Comparison of ENCODE assay signal across 9 cellular contexts in the genomic region with DNA sequence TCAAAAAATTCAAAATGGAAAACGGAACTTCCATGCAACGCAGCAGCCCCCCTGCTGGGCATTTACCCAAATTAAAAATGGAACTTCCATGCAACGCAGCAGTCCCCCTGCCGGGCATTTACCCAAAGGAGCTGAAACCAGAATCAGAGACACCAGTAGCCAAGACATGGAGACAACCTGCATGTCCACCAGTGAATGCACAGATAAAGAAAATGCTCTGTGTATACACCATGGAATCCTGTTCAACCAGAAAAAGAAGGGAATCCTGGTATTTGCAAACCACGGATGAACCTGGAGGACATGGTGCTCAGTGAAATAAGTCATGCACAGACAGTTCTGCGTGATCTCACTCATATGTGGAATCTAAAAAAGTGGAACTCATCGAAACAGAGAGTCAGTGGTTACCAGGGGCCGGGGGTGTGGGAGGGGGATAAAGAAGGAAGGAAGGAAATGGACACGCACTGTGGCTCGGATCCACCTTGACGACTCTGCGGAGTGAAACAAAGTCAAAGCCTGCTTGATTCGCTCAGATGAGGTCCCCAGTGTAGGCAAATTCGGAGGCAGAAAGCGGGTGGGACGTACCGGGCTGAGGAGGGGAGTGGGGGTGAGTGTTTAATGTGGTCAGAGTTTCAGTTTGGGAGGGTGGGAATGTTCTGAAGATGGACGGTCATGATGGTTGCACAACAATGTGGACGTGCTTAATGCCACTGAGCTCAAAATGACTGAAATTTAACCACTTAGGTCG. TPM values are rescaled to one million over a fixed set of nuclear protein-coding genes. Genes with fewer than 3 reads are reported as not detected.
DNase-seq lines count a peak whose midpoint lies in the region; ATAC-seq, FAIRE-seq and TF ChIP-seq lines count a peak whose summit lies in the region.
"Had no signal": no experiment of that assay in that cellular context is flagged by ENCODE, and none has a peak within 500 bp of the region (broad histone marks: within the 10 kb centered on the region; RNA-seq: fewer than 3 reads in every experiment).

No MANE protein-coding gene starts in this region.

- H2AK5ac ChIP-seq in IMR-90 (ENCODE audit: low read depth, low read length), result peak overlapping the region; percentile 81

- ATAC-seq in GM18502 (IDR thresholded peaks at IDR 0.05; ENCODE audit: poor library complexity, unreplicated experiment), result peak; percentile 68
- ATAC-seq in GM21529 (IDR thresholded peaks at IDR 0.05; ENCODE audit: unreplicated experiment), result peak; percentile 54
- ATAC-seq in IMR-90 (ENCODE audit: low read depth), result no peak
- ATAC-seq in foreskin keratinocyte, result peak; percentile 18

- H2BK15ac ChIP-seq in IMR-90 (ENCODE audit: low read depth, low read length), result peak overlapping the region; percentile 95; the same call in 1 of the 3 replicates

- in situ Hi-C loops in IMR-90 (cut with MboI; ENCODE audit: low sequenced_read_pairs), result no loop called here

- H3K9me3 ChIP-seq in IMR-90 (ENCODE audit: control insufficient read depth, insufficient read depth, low read length), result no peaks in the 10 kb centered on the region

- no peak overlapping the region for H3K4me2 ChIP-seq in IMR-90 (ENCODE audit: low read depth, low read length)

- no peaks in the 10 kb centered on the region; the same call in 1 of the 2 replicates for H4K20me1 ChIP-seq in IMR-90 (ENCODE audit: insufficient read depth, low read length)

- H4K91ac ChIP-seq in IMR-90 (ENCODE audit: insufficient read depth, low read depth, low read length), result peak overlapping the region; percentile 46

- H2BK5ac ChIP-seq in IMR-90 (ENCODE audit: low read depth, low read length, poor library complexity, severe bottlenecking), result peak overlapping the region; percentile 5

- H2BK120ac ChIP-seq in IMR-90 (ENCODE audit: low read depth, low read length), result peak overlapping the region; percentile 50

- peak overlapping the region; percentile 28; the same call in 1 of the 2 replicates for H3K27ac ChIP-seq in IMR-90 (ENCODE audit: insufficient read depth, low read length)
- H3K27ac ChIP-seq in foreskin keratinocyte, result no peak overlapping the region

- dilution Hi-C loops in IMR-90 (cut with HindIII; ENCODE audit: low sequenced_read_pairs, unreplicated experiment), result no loop called here

- WGBS in IMR-90 (ENCODE audit: extremely low coverage in 2 of 2, insufficient read length in 1 of 2), 2 experiments, result 81% methylated on average over 8 of the region's 20 CpGs; no CpG with 5 or more reads in 1 of the 2 experiments

- peaks cover 26% of the 10 kb centered on the region for H3K36me3 ChIP-seq in IMR-90 (ENCODE audit: control insufficient read depth, insufficient read depth, low read length)

- no peak overlapping the region for H2AK9ac ChIP-seq in IMR-90 (replicated peaks; ENCODE audit: low read depth, low read length, poor library complexity)

- intact Hi-C loops in IMR-90 (cut with micrococcal nuclease), result no loop called here

- peak overlapping the region; percentile 57 to 63; a peak in 3 of 4 replicates for H4K8ac ChIP-seq in IMR-90 (ENCODE audit: low read depth in 2 of 2, low read length in 2 of 2)

- H3K9me1 ChIP-seq in IMR-90 (ENCODE audit: insufficient read depth, low read length), result peaks cover 35% of the 10 kb centered on the region

- DNase-seq in IMR-90 (peak; percentile 55), foreskin keratinocyte (no peak), urothelium cell line (ENCODE audit: low spot score) (no peak), NCI-H1436 (lab: John Stamatoyannopoulos, UW) (no peak), NCI-H128 (lab: John Stamatoyannopoulos, UW; ENCODE audit: unreplicated experiment) (no peak), COLO668 (lab: John Stamatoyannopoulos, UW; ENCODE audit: unreplicated experiment) (no peak)

- no peak overlapping the region; the same call in 1 of the 2 replicates for H4K5ac ChIP-seq in IMR-90 (ENCODE audit: low read depth, low read length)

- peak overlapping the region; percentile 66 for H3K4ac ChIP-seq in IMR-90 (ENCODE audit: low read depth, low read length)

- H3K18ac ChIP-seq in IMR-90 (ENCODE audit: low read depth, low read length), result peak overlapping the region; percentile 27

- BruUV-seq in IMR-90 (replicated peaks; lab: Mats Ljungman, UMichigan), result no TSS peak

- CTCF ChIA-PET in IMR-90 (lab: Yijun Ruan, JAX), result no interaction called here

- peak overlapping the region; percentile 60 for H3K14ac ChIP-seq in IMR-90 (replicated peaks; ENCODE audit: low read depth, low read length)

- H3K4me1 ChIP-seq in IMR-90 (ENCODE audit: control insufficient read depth, insufficient read depth, low read length) (peaks cover 38% of the 10 kb centered on the region), foreskin keratinocyte (no peaks in the 10 kb centered on the region)

- no peak overlapping the region for H3K56ac ChIP-seq in IMR-90 (ENCODE audit: extremely low read depth, insufficient read depth, low read length)

- no peak overlapping the region for H3K4me3 ChIP-seq in IMR-90 (ENCODE audit: insufficient read depth, low read depth, low read length)

- H3K79me1 ChIP-seq in IMR-90 (ENCODE audit: low read depth in 1 of 2, low read length in 2 of 2), result peaks cover 49 to 74% of the 10 kb centered on the region in 2 experiments

- no peak overlapping the region for H3K23ac ChIP-seq in IMR-90 (ENCODE audit: low read depth, low read length)

- POLR2A ChIA-PET in IMR-90 (lab: Charles Lee; ENCODE audit: unreplicated experiment), result no interaction called here

- H3K9ac ChIP-seq in IMR-90 (ENCODE audit: low read depth, low read length), result no peak overlapping the region

- H2BK20ac ChIP-seq in IMR-90 (ENCODE audit: low read depth, low read length), result peak overlapping the region; percentile 69; the same call in 1 of the 2 replicates

- no peak for FAIRE-seq in urothelium cell line (lab: Jason Lieb, UNC)
- FAIRE-seq: keratinocyte had no signal

- H3K27me3 ChIP-seq in IMR-90 (ENCODE audit: control insufficient read depth, insufficient read depth, low read length) (no peaks in the 10 kb centered on the region), foreskin keratinocyte (peaks cover 21% of the 10 kb centered on the region)

- TF ChIP-seq CTCF in IMR-90 (conservative IDR thresholded peaks at IDR 0.05; ENCODE audit: low read depth, low read length) (no peak), foreskin keratinocyte (conservative IDR thresholded peaks at IDR 0.05) (no peak)

- no peak overlapping the region for H2AFZ ChIP-seq in IMR-90 (replicated peaks; ENCODE audit: low read length, poor library complexity)

- no peak for TF ChIP-seq RAD21 in IMR-90 (IDR thresholded peaks at IDR 0.05; ENCODE audit: low read length)

- TF ChIP-seq POLR2A in IMR-90 (IDR thresholded peaks at IDR 0.05; ENCODE audit: low read depth, low read length), result no peak

TF ChIP-seq in IMR-90, 13 proteins besides CTCF, POLR2A, EP300 and RAD21:
- peak; percentile 59 for TF ChIP-seq CEBPB (IDR thresholded peaks at IDR 0.05; ENCODE audit: low read depth, low read length)
- no peak for TF ChIP-seq NFE2L2 (IDR thresholded peaks at IDR 0.05; ENCODE audit: low read depth, low read length)

RNA-seq across cellular contexts. Expression of a gene that starts 40.2 kb away (rescaled TPM):
- total RNA-seq in IMR-90 (2012; rRNA removed), result 47.5 and 50.8 TPM in 2 replicates
- 34.0 and 35.1 TPM in 2 replicates for polyA plus RNA-seq in IMR-90 (2012; rRNA removed)
- 15.1 and 18.7 TPM in 2 replicates for polyA plus RNA-seq in IMR-90 (2012; cell fraction: cytosol; rRNA removed)
- polyA plus RNA-seq in IMR-90 (2012; cell fraction: nucleus; rRNA removed; ENCODE audit: low replicate concordance), result 108 and 144 TPM in 2 replicates
- 22.0 and 23.1 TPM in 2 replicates for total RNA-seq in foreskin keratinocyte
- polyA plus RNA-seq in foreskin keratinocyte, result 15.3 and 16.1 TPM in 2 replicates
